Comparison of ENCODE assay signal across 8 cellular contexts in the genomic region with DNA sequence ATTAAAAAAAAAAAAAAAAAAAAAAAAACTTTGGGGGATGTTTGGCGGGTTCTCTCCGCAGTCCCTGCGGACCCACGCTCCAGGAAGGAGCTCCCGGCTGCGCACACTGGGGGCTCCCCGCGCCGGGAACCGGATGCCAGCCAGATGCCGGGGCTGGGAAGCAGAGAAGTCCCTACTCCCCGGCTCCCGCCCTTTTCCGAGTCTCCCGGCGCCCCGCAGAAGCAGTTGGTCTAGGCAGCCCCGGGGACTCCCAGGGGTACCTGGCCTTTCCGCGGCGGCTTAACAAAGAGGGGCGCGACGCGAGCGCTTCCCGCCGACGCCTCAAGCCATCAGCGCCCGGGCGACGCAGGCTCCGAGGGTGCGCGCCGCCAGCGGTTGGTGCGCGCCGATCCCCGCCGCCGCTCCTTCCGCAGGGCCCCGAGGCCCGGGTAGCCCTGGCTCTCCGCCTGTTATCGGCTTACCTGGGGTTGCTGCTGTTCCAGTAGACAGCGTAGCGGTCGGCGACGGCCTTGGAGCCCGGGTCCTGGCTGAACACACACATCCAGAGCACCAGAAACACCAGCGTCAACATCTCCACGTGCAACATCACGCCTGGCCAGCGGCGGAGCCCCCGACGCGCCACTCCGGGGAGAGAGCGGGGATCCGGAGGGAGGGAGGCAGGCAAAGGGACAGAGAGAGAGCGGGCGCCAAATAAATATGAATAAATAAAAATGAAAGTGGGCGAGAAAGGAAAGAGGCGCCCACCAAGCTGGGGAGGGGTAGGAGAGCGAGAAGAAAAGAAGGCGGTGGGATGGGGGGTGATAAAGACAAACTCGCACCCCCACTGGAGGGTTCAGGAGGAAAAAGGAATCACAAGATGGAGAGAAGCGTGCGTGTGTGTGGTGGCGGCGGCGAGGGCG. TPM values are rescaled to one million over a fixed set of nuclear protein-coding genes. Genes with fewer than 3 reads are reported as not detected.
DNase-seq lines count a peak whose midpoint lies in the region; ATAC-seq and TF ChIP-seq lines count a peak whose summit lies in the region.

No MANE protein-coding gene starts in this region.

- no peaks in the 10 kb centered on the region for H3K27me3 ChIP-seq in esophagus (ENCODE audit: control insufficient read depth in 1 of 2, insufficient read depth in 2 of 2, low read length in 2 of 2)

- no peaks in the 10 kb centered on the region for H3K9me3 Mint-ChIP-seq in natural killer cell

- no peak for TF ChIP-seq CTCF in natural killer cell (IDR thresholded peaks at IDR 0.05)

- DNase-seq in NCI-H1417 (lab: John Stamatoyannopoulos, UW) (peak; percentile 45 to 77 (median 74)), NCI-H1417 treated with DMSO at 0.1 percent for 48 hours (lab: John Stamatoyannopoulos, UW) (no peak), SW480 (ENCODE audit: low spot score) (peak; percentile 61), natural killer cell (no peak)
- DNase-seq in effector CD4-positive, alpha-beta T cell: no peak

- H3K36me3 Mint-ChIP-seq in natural killer cell: no peaks in the 10 kb centered on the region

- peak overlapping the region; percentile 84 to 95 for H3K27ac ChIP-seq in esophagus (ENCODE audit: low read depth in 2 of 2, low read length in 1 of 2)

- ATAC-seq in HG02798 (IDR thresholded peaks at IDR 0.05; ENCODE audit: poor library complexity, unreplicated experiment) (peak; percentile 31), natural killer cell (peak in 1 of 3 donors; percentile 25), GM18861 (IDR thresholded peaks at IDR 0.05; ENCODE audit: unreplicated experiment) (no peak)

- no peak overlapping the region for H3K27ac Mint-ChIP-seq in natural killer cell

- H3K4me1 ChIP-seq in esophagus (ENCODE audit: control insufficient read depth in 2 of 2, insufficient read depth in 2 of 2, low read length in 1 of 2): peaks cover 0 to 3% of the 10 kb centered on the region in 2 donors

- peak overlapping the region; percentile 61 to 72 for H3K4me3 ChIP-seq in esophagus (ENCODE audit: low read depth in 1 of 2, low read length in 2 of 2)

- peak overlapping the region; percentile 91 for H3K4me3 Mint-ChIP-seq in natural killer cell

- H3K36me3 ChIP-seq in esophagus (ENCODE audit: control insufficient read depth in 2 of 2, insufficient read depth in 2 of 2, low read length in 1 of 2): no peaks in the 10 kb centered on the region

- WGBS in esophagus, 2 donors: 1% methylated on average over 71 to 79 of the region's 79 CpGs

- H3K4me1 Mint-ChIP-seq in natural killer cell: peaks cover 25 to 39% of the 10 kb centered on the region in 2 donors

- no peaks in the 10 kb centered on the region for H3K9me3 ChIP-seq in esophagus (ENCODE audit: control insufficient read depth in 2 of 2, insufficient read depth in 1 of 2, low read depth in 1 of 2, low read length in 1 of 2)

- intact Hi-C loops in natural killer cell (cut with micrococcal nuclease): loop anchor here (5.0 to 10.0 kb wide), 3 partner anchors 283 to 1405 kb away; no protein-coding TSS in a partner anchor

- H3K27me3 Mint-ChIP-seq in natural killer cell (ENCODE audit: low read depth in 2 of 2): peaks cover 45 to 62% of the 10 kb centered on the region in 2 donors

RNA-seq across cellular contexts. Expression of gene EFNA5, which starts 0.5 kb away (rescaled TPM):
- 1 to 10 TPM; 3.4 to 4.9 TPM for polyA plus RNA-seq in esophagus
- total RNA-seq in natural killer cell: 1 to 10 TPM; 2.2 to 8.1 (median 4.3) TPM

Comparison
In these comparisons a context has a peak if more than half of its experiments do, and no peak if none do; other contexts are left out.
1. DNase-seq: peak in NCI-H1417 (3 of 3) and SW480 (single experiment); none in NCI-H1417 treated with DMSO at 0.1 percent for 48 hours (single experiment), natural killer cell (single experiment) and effector CD4-positive, alpha-beta T cell (single experiment).